13 cellular contexts compared by ENCODE assay signal in the genomic region with DNA sequence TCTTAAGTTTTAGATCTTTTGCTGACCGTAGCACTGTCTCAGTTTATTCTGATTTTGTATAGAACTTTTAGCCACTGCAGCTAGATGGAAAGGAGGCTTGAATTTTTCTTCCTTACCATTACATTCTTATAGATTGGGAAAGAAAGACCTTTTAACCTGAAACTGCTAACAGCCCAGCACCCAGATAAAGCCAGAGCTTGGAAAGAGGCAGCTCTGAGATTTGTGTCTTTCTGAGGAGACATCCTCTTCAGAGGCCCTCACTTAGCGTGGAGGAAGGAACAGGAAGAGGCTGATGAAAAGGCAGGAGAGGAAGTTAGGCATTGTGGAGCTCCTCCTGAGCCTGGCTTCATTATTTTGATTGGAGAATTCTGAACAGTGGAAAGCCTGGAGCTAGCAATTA.
"Had no signal": no experiment of that assay in that cellular context is flagged by ENCODE, and none has a peak within 500 bp of the region (broad histone marks: within the 10 kb centered on the region; RNA-seq: fewer than 3 reads in every experiment).

No MANE protein-coding gene starts in this region.

- H3K36me3 ChIP-seq: brain microvascular endothelial cell, pancreas, thoracic aorta, uterus had no signal

- DNase-seq: activated CD4-positive, alpha-beta T cell treated with anti-CD3 and anti-CD28 coated beads, Interleukin-2, amount 10 ng/mL, durations not matched to agents 7 days and 5 days; activated CD4-positive, CD25-positive, alpha-beta regulatory T cell; activated CD8-positive, alpha-beta memory T cell treated with anti-CD3 and anti-CD28 coated beads for 24 hours; activated T-cell treated with anti-CD3 and anti-CD28 coated beads for 4 hours; brain microvascular endothelial cell; pancreas; stimulated activated CD4-positive, alpha-beta T cell treated with anti-CD3 and anti-CD28 coated beads, Interleukin-4, amount 100 ng/mL, for 1 hour; stimulated activated naive CD8-positive, alpha-beta T cell treated with anti-CD3 and anti-CD28 coated beads, Interleukin-15, amount 100 ng/mL, for 72 hours; uterus had no signal

- H3K27ac ChIP-seq: brain microvascular endothelial cell, pancreas, SK-N-MC, thoracic aorta, uterus had no signal

- FAIRE-seq: pancreas had no signal

- H3K9me3 ChIP-seq: pancreas, thoracic aorta, uterus had no signal

- H3K4me3 ChIP-seq: pancreas, SK-N-MC, thoracic aorta, uterus had no signal

- H3K4me1 ChIP-seq: pancreas, uterus had no signal

- H3K27me3 ChIP-seq: brain microvascular endothelial cell, pancreas, uterus had no signal

- ATAC-seq: activated naive CD4-positive, alpha-beta T cell treated with anti-CD3 and anti-CD28 coated beads, Interleukin-2, amount 50 U/mL, for 72 hours; left lobe of liver; pancreas; stimulated activated naive CD8-positive, alpha-beta T cell treated with anti-CD3 and anti-CD28 coated beads, Interleukin-15, amount 100 ng/mL, for 72 hours had no signal
